10 cellular contexts compared by ENCODE assay signal in genomic region chr16:31488630-31489564, GRCh38. TPM values are rescaled to one million over a fixed set of nuclear protein-coding genes. Genes with fewer than 3 reads are reported as not detected.
A peak's percentile ranks its signal among the peaks of the same experiment; 100 is the strongest.
DNase-seq lines count a peak whose midpoint lies in the region; ATAC-seq, FAIRE-seq and TF ChIP-seq lines count a peak whose summit lies in the region.
"Had no signal": no experiment of that assay in that cellular context is flagged by ENCODE, and none has a peak within 500 bp of the region (broad histone marks: within the 10 kb centered on the region; RNA-seq: fewer than 3 reads in every experiment).

No MANE protein-coding gene starts in this region.

- no peak for ATAC-seq in activated T-cell treated with anti-CD3 and anti-CD28 coated beads, Interleukin-2, amount 50 U/mL, for 4 hours

- no TSS peak for BruUV-seq in MCF 10A (replicated peaks; lab: Mats Ljungman, UMichigan)

- no peak for DNase-seq in activated T-cell treated with anti-CD3 and anti-CD28 coated beads, Interleukin-2, amount 50 U/mL, for 4 hours
- DNase-seq in activated T-cell treated with anti-CD3 and anti-CD28 coated beads, Interleukin-2, amount 50 U/mL, for 24 hours: no peak
- DNase-seq in MCF 10A (ENCODE audit: unreplicated experiment) (no peak), kidney (peak; percentile 79), amygdala (lab: John Stamatoyannopoulos, UW) (no peak), NCI-H2227 treated with DMSO at 0.1 percent for 48 hours (lab: John Stamatoyannopoulos, UW) (no peak)
- DNase-seq in activated effector memory CD4-positive, alpha-beta T cell treated with anti-CD3 and anti-CD28 coated beads, Interleukin-2, amount 50 U/mL, for 16 hours: no peak
- DNase-seq: midbrain, WERI-Rb-1 had no signal

- no peak overlapping the region for H3K27ac Mint-ChIP-seq in activated T-cell treated with anti-CD3 and anti-CD28 coated beads, Interleukin-2, amount 50 U/mL, for 24 hours
- no peak overlapping the region for H3K27ac Mint-ChIP-seq in MCF 10A (ENCODE audit: low read depth, unreplicated experiment)

- peaks cover 13% of the 10 kb centered on the region for H3K4me1 Mint-ChIP-seq in activated T-cell treated with anti-CD3 and anti-CD28 coated beads, Interleukin-2, amount 50 U/mL, for 4 hours (ENCODE audit: low read depth)
- H3K4me1 Mint-ChIP-seq in activated T-cell treated with anti-CD3 and anti-CD28 coated beads, Interleukin-2, amount 50 U/mL, for 24 hours (ENCODE audit: low read depth): peaks cover 11% of the 10 kb centered on the region
- H3K4me1 Mint-ChIP-seq in MCF 10A (ENCODE audit: insufficient read depth, unreplicated experiment): no peaks in the 10 kb centered on the region

- H3K36me3 ChIP-seq in kidney (ENCODE audit: control insufficient read depth in 1 of 2, insufficient read depth in 2 of 2, low read length in 2 of 2) (peaks cover 4 to 18% of the 10 kb centered on the region in 2 donors), subcutaneous abdominal adipose tissue (ENCODE audit: control insufficient read depth in 5 of 5, insufficient read depth in 5 of 5, low read length in 5 of 5) (peaks cover 0 to 43% (median 39%) of the 10 kb centered on the region in 5 donors)

- no peak for TF ChIP-seq CTCF in MCF 10A (IDR thresholded peaks at IDR 0.05; ENCODE audit: unreplicated experiment)
- TF ChIP-seq CTCF in kidney (IDR thresholded peaks at IDR 0.05; ENCODE audit: borderline replicate concordance, extremely low read depth, insufficient read depth): no peak

- no peaks in the 10 kb centered on the region for H3K27me3 Mint-ChIP-seq in activated T-cell treated with anti-CD3 and anti-CD28 coated beads, Interleukin-2, amount 50 U/mL, for 4 hours (ENCODE audit: low read depth)
- H3K27me3 Mint-ChIP-seq in activated T-cell treated with anti-CD3 and anti-CD28 coated beads, Interleukin-2, amount 50 U/mL, for 24 hours: no peaks in the 10 kb centered on the region
- H3K27me3 Mint-ChIP-seq in MCF 10A (ENCODE audit: insufficient read depth, unreplicated experiment): no peaks in the 10 kb centered on the region

- H3K9me3 Mint-ChIP-seq in activated T-cell treated with anti-CD3 and anti-CD28 coated beads, Interleukin-2, amount 50 U/mL, for 4 hours: no peaks in the 10 kb centered on the region
- no peaks in the 10 kb centered on the region for H3K9me3 Mint-ChIP-seq in activated T-cell treated with anti-CD3 and anti-CD28 coated beads, Interleukin-2, amount 50 U/mL, for 24 hours
- no peaks in the 10 kb centered on the region for H3K9me3 Mint-ChIP-seq in MCF 10A (ENCODE audit: unreplicated experiment)

- H3K4me3 ChIP-seq in kidney (ENCODE audit: low read length in 2 of 2) (peak overlapping the region; percentile 60 to 71), subcutaneous abdominal adipose tissue (ENCODE audit: low read depth in 1 of 5, low read length in 5 of 5) (peak overlapping the region in 4 of 5 donors; percentile 65 to 77 (median 73))

- peak overlapping the region; percentile 52 for H3K4me3 Mint-ChIP-seq in activated T-cell treated with anti-CD3 and anti-CD28 coated beads, Interleukin-2, amount 50 U/mL, for 4 hours
- no peak overlapping the region for H3K4me3 Mint-ChIP-seq in activated T-cell treated with anti-CD3 and anti-CD28 coated beads, Interleukin-2, amount 50 U/mL, for 24 hours
- H3K4me3 Mint-ChIP-seq in MCF 10A (ENCODE audit: unreplicated experiment): peak overlapping the region; percentile 71

- no peak for FAIRE-seq in kidney (lab: Jason Lieb, UNC)

- POLR2A ChIA-PET in MCF 10A (lab: Yijun Ruan, JAX): interaction anchor here (0.6 to 1.3 kb wide), 6 partner anchors 14 to 374 kb away, joined by 3 to 4 read pairs (median 4); partner anchors contain the start of gene ARMC5

- H3K27ac ChIP-seq in kidney (ENCODE audit: low read depth in 2 of 2, low read length in 2 of 2): no peak overlapping the region
- no peak overlapping the region for H3K27ac ChIP-seq in subcutaneous abdominal adipose tissue (ENCODE audit: low read depth, low read length)
- H3K27ac ChIP-seq: WERI-Rb-1 had no signal

- H3K9ac ChIP-seq in kidney (ENCODE audit: low read length in 2 of 2) (no peak overlapping the region), subcutaneous abdominal adipose tissue (ENCODE audit: low read length in 5 of 5) (peak overlapping the region in 1 of 5 donors; percentile 71)

- intact Hi-C loops in MCF 10A (cut with micrococcal nuclease) (no loop called here), kidney (cut with DNase I) (no loop called here)

- H3K36me3 Mint-ChIP-seq in activated T-cell treated with anti-CD3 and anti-CD28 coated beads, Interleukin-2, amount 50 U/mL, for 4 hours (ENCODE audit: insufficient read depth): peaks cover 10% of the 10 kb centered on the region
- H3K36me3 Mint-ChIP-seq in activated T-cell treated with anti-CD3 and anti-CD28 coated beads, Interleukin-2, amount 50 U/mL, for 24 hours (ENCODE audit: low read depth): peaks cover 39% of the 10 kb centered on the region
- peaks cover 14% of the 10 kb centered on the region for H3K36me3 Mint-ChIP-seq in MCF 10A (ENCODE audit: insufficient read depth, unreplicated experiment)

- H3K9me3 ChIP-seq in kidney (ENCODE audit: control insufficient read depth in 1 of 2, low read length in 2 of 2) (no peaks in the 10 kb centered on the region), subcutaneous abdominal adipose tissue (ENCODE audit: control insufficient read depth in 5 of 5, low read length in 5 of 5) (no peaks in the 10 kb centered on the region)

- peaks cover 0 to 15% of the 10 kb centered on the region in 2 donors for H3K4me1 ChIP-seq in kidney (ENCODE audit: control insufficient read depth in 1 of 2, insufficient read depth in 1 of 2, low read depth in 1 of 2, low read length in 2 of 2)
- peaks cover 3 to 21% (median 18%) of the 10 kb centered on the region in 5 donors for H3K4me1 ChIP-seq in subcutaneous abdominal adipose tissue (ENCODE audit: control insufficient read depth in 5 of 5, insufficient read depth in 5 of 5, low read length in 5 of 5)

- CTCF ChIA-PET in MCF 10A (lab: Yijun Ruan, JAX): interaction anchor here (1.0 to 4.1 kb wide), 2 partner anchors 29 to 380 kb away, joined by 4 to 19 read pairs; partner anchors contain the start of gene ARMC5

- H3K27me3 ChIP-seq in subcutaneous abdominal adipose tissue (ENCODE audit: control insufficient read depth in 5 of 5, insufficient read depth in 4 of 5, low read length in 5 of 5): peaks cover 6 to 30% (median 26%) of the 10 kb centered on the region in 5 donors

RNA-seq across cellular contexts. Expression of gene SLC5A2, which starts 6.0 kb away (rescaled TPM):
- not detected for total RNA-seq in activated T-cell treated with anti-CD3 and anti-CD28 coated beads, Interleukin-2, amount 50 U/mL, for 4 hours
- total RNA-seq in MCF 10A (2022) (not detected in 2 replicates), kidney (4.8 TPM)
- 208 TPM for polyA plus RNA-seq in kidney (ENCODE audit: insufficient read depth, low read depth, low replicate concordance)

RNA-seq across cellular contexts. Expression of gene TGFB1I1, which starts 16.9 kb away (rescaled TPM):
- under 1 TPM in 2 of 3 donors, not detected in 1; 0.30 to 0.34 TPM for total RNA-seq in activated T-cell treated with anti-CD3 and anti-CD28 coated beads, Interleukin-2, amount 50 U/mL, for 4 hours
- total RNA-seq in MCF 10A (2022) (14.2 and 14.7 TPM in 2 replicates), kidney (54.4 TPM)
- 27.5 TPM for polyA plus RNA-seq in kidney (ENCODE audit: insufficient read depth, low read depth, low replicate concordance)

RNA-seq across cellular contexts. Expression of gene RUSF1, which starts 19.3 kb away (rescaled TPM):
- total RNA-seq in activated T-cell treated with anti-CD3 and anti-CD28 coated beads, Interleukin-2, amount 50 U/mL, for 4 hours: 10 to 100 TPM; 43.9 to 49.1 (median 45.9) TPM
- total RNA-seq in MCF 10A (2022) (72.0 and 88.8 TPM in 2 replicates), kidney (69.2 TPM)
- 51.8 TPM for polyA plus RNA-seq in kidney (ENCODE audit: insufficient read depth, low read depth, low replicate concordance)

RNA-seq across cellular contexts. Expression of gene ARMC5, which starts 29.6 kb away (rescaled TPM):
- total RNA-seq in activated T-cell treated with anti-CD3 and anti-CD28 coated beads, Interleukin-2, amount 50 U/mL, for 4 hours: 10 to 100 TPM; 18.4 to 18.9 (median 18.7) TPM
- total RNA-seq in MCF 10A (2022) (8.1 and 10.1 TPM in 2 replicates), kidney (9.6 TPM)
- polyA plus RNA-seq in kidney (ENCODE audit: insufficient read depth, low read depth, low replicate concordance): 10.9 TPM

RNA-seq across cellular contexts. Expression of gene AHSP, which starts 38.8 kb away (rescaled TPM):
- total RNA-seq in activated T-cell treated with anti-CD3 and anti-CD28 coated beads, Interleukin-2, amount 50 U/mL, for 4 hours: not detected
- not detected in 2 replicates for total RNA-seq in MCF 10A (2022)
- not detected for total RNA-seq in kidney
- not detected for polyA plus RNA-seq in kidney (ENCODE audit: insufficient read depth, low read depth, low replicate concordance)

Comparison
In these comparisons a context has a peak if more than half of its experiments do, and no peak if none do; other contexts are left out.
1. RNA of gene TGFB1I1, which starts 16.9 kb away (total RNA-seq): 54.4 TPM in kidney (single experiment) and 14.2 to 14.7 TPM in MCF 10A; 0.30 to 0.34 TPM in activated T-cell treated with anti-CD3 and anti-CD28 coated beads, Interleukin-2, amount 50 U/mL, for 4 hours; every median in the first group is over 10 times any median in the second.